In the genomic region with DNA sequence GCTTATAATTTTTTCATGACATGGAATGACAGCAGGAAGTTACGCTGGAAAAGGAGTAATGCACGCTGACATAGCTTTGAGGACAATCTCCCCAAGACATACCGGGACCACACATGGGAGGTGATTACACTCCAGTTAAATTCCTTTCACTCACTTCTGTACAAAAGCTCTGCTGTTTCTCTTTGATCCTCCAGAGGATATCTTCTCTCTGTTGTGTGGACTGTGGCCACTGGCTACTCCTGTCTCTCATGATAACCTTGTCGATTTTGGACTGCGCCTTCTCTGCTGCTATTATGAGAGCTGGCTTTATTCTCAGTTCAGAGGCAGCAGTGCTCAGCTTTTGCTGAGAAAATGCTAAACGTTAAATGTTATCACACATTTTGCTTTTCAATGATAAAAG, we compare ENCODE assay signal across 21 cellular contexts.
"Had no signal": no experiment of that assay in that cellular context is flagged by ENCODE, and none has a peak within 500 bp of the region (broad histone marks: within the 10 kb centered on the region; RNA-seq: fewer than 3 reads in every experiment).

No MANE protein-coding gene starts in this region.

- H3K27ac Mint-ChIP-seq: dendritic cell treated with granulocyte-macrophage colony-stimulating factor and Interleukin-4, amounts not matched to agents 40 ng/mL and 50 ng/mL, for 4 days; natural killer cell had no signal

- H3K4me3 Mint-ChIP-seq: dendritic cell treated with granulocyte-macrophage colony-stimulating factor and Interleukin-4, amounts not matched to agents 40 ng/mL and 50 ng/mL, for 4 days; effector memory CD8-positive, alpha-beta T cell; natural killer cell; neural crest cell had no signal

- H3K4me2 ChIP-seq: smooth muscle cell had no signal

- H3K4me1 ChIP-seq: esophagus squamous epithelium, gastroesophageal sphincter, suprapubic skin, thyroid gland, upper lobe of right lung had no signal

- H3K9me3 Mint-ChIP-seq: effector memory CD8-positive, alpha-beta T cell; natural killer cell; neural crest cell had no signal

- ATAC-seq: effector memory CD8-positive, alpha-beta T cell; gastroesophageal sphincter; natural killer cell; right cardiac atrium; stimulated activated naive CD8-positive, alpha-beta T cell treated with anti-CD3 and anti-CD28 coated beads, Interleukin-15, Interleukin-2, amounts not matched to agents 100 U/mL and 50 U/mL, for 24 hours; upper lobe of right lung had no signal

- H3K36me3 Mint-ChIP-seq: natural killer cell had no signal

- H3K27ac ChIP-seq: epithelial cell of prostate, esophagus squamous epithelium, gastroesophageal sphincter, ovary, suprapubic skin, thyroid gland, upper lobe of right lung had no signal

- H3K4me3 ChIP-seq: esophagus squamous epithelium, gastroesophageal sphincter, ovary, smooth muscle cell, suprapubic skin, thyroid gland, upper lobe of right lung had no signal

- H3K9me3 ChIP-seq: esophagus squamous epithelium, gastroesophageal sphincter, ovary, suprapubic skin, thyroid gland, upper lobe of right lung had no signal

- H3K27me3 Mint-ChIP-seq: effector memory CD8-positive, alpha-beta T cell had no signal

- DNase-seq: cerebellar nuclear complex; effector memory CD8-positive, alpha-beta T cell; esophagus squamous epithelium; foreskin fibroblast; glutamatergic neuron; kidney glomerular epithelial cell; mammary epithelial cell; natural killer cell; nucleus accumbens; ovary; right cardiac atrium; stimulated activated CD4-positive, alpha-beta T cell treated with anti-CD3 and anti-CD28 coated beads, Interleukin-2, amount 100 ng/mL, for 48 hours; stimulated activated naive CD8-positive, alpha-beta T cell treated with anti-CD3 and anti-CD28 coated beads, Interleukin-15, Interleukin-2, amounts not matched to agents 100 U/mL and 50 U/mL, for 24 hours; thyroid gland; upper lobe of right lung had no signal

- H3K36me3 ChIP-seq: esophagus squamous epithelium, gastroesophageal sphincter, ovary, suprapubic skin, thyroid gland, upper lobe of right lung had no signal

- H3K27me3 ChIP-seq: esophagus squamous epithelium, gastroesophageal sphincter, ovary, suprapubic skin, thyroid gland, upper lobe of right lung had no signal
